ENCODE assay signal across 8 cellular contexts in the genomic region with DNA sequence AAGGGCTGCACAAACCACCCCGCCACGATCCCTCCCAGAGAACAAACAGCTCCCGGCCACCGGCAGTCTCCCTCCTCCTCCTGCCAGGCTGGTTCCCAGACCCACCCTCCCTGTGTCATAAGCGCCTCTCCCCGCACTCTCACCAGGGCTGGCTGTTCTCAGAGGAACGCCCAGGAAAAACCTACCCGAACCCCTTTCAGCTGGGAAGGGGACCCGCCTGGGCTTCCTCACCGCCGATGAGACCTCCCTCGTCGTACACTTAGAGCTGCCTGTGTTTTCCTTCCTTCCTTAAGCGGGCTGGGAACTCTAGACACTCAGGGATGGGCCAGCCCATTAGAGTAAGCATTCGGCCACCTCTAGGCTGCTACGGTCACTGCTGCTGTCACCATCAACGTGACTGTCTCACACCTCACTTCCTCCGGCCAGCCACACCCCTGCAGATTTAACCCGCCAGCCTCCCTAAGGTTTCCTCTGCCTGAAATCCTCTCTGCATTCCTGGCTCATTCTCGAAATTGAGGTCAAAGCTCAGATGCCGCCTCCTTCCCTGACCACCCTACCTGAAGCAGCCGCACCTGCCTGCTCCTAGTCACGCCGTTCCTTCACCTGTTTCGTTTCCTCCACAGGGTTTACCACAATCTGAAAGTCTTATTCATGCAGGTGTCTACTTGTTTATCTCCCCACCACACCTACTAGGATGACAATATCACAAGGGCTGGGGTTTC. TPM values are rescaled to one million over a fixed set of nuclear protein-coding genes. Genes with fewer than 3 reads are reported as not detected.
A peak's percentile ranks its signal among the peaks of the same experiment; 100 is the strongest.
DNase-seq lines count a peak whose midpoint lies in the region; ATAC-seq and TF ChIP-seq lines count a peak whose summit lies in the region.

No MANE protein-coding gene starts in this region.

- H3K4me1 ChIP-seq in neuron (ENCODE audit: insufficient read depth, low read length): peaks cover 11% of the 10 kb centered on the region

- ATAC-seq in HG02885 (IDR thresholded peaks at IDR 0.05; ENCODE audit: poor library complexity, unreplicated experiment) (no peak), GM21381 (IDR thresholded peaks at IDR 0.05; ENCODE audit: unreplicated experiment) (no peak)

- peaks cover 57% of the 10 kb centered on the region for H3K27me3 ChIP-seq in neuron (ENCODE audit: insufficient read depth, low read length)

- no peak for TF ChIP-seq CTCF in epithelial cell of proximal tubule (conservative IDR thresholded peaks at IDR 0.05; ENCODE audit: low read depth, low read length)

- H3K9me3 ChIP-seq in neuron (ENCODE audit: low read length): peaks cover 5% of the 10 kb centered on the region

- H3K4me3 ChIP-seq in epithelial cell of proximal tubule (ENCODE audit: low read depth, low read length): peak overlapping the region; percentile 44
- peak overlapping the region; percentile 34 for H3K4me3 ChIP-seq in neuron (ENCODE audit: low read length)

- no peak overlapping the region for H2AFZ ChIP-seq in neuron (ENCODE audit: low read depth, low read length)

- DNase-seq in SHP77 (lab: John Stamatoyannopoulos, UW): peak; percentile 32 to 47
- DNase-seq in SHP77 treated with DMSO at 0.1 percent for 48 hours (lab: John Stamatoyannopoulos, UW): no peak
- peak; percentile 55 for DNase-seq in NCI-H748 treated with DMSO at 0.1 percent for 48 hours (lab: John Stamatoyannopoulos, UW)
- DNase-seq in epithelial cell of proximal tubule (ENCODE audit: low read depth): no peak
- DNase-seq in NCI-H774 (lab: John Stamatoyannopoulos, UW): no peak

- no peaks in the 10 kb centered on the region for H3K36me3 ChIP-seq in neuron (ENCODE audit: insufficient read depth, low read length)

RNA-seq across cellular contexts. Expression of gene RDH13, which starts 6.3 kb away (rescaled TPM):
- 13.8 and 21.1 TPM in 2 replicates for total RNA-seq in epithelial cell of proximal tubule

RNA-seq across cellular contexts. Expression of gene EPS8L1, which starts 6.4 kb away (rescaled TPM):
- 17.3 and 33.8 TPM in 2 replicates for total RNA-seq in epithelial cell of proximal tubule

RNA-seq across cellular contexts. Expression of gene GP6, which starts 31.2 kb away (rescaled TPM):
- total RNA-seq in epithelial cell of proximal tubule: not detected in 2 replicates

RNA-seq across cellular contexts. Expression of gene PPP1R12C, which starts 48.1 kb away (rescaled TPM):
- 53.8 and 68.7 TPM in 2 replicates for total RNA-seq in epithelial cell of proximal tubule

Comparison
In these comparisons a context has a peak if more than half of its experiments do, and no peak if none do; other contexts are left out.
1. DNase-seq: peak in SHP77 (2 of 2) and NCI-H748 treated with DMSO at 0.1 percent for 48 hours (single experiment); none in SHP77 treated with DMSO at 0.1 percent for 48 hours (single experiment), epithelial cell of proximal tubule (single experiment) and NCI-H774 (single experiment).